2 cellular contexts compared by ENCODE assay signal in the genomic region with DNA sequence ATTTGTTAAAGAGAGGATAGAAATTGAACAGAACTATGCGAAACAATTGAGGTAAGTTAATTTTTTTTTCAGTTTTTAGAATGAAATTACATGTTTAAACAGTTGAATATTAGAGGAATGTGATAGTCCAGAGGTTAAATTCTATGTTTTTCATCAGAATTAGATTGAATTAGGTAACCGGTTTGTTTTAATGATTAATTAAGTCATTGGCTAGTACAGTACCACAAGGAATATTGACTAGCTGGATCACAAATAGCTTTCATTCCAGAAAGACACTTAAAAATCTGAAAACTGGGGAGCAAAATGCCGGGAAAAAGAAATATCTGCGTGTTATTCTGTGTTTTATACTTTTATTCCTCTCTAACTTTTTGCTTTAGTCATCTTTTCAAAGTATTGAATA.
TF ChIP-seq lines count a peak whose summit lies in the region.

No MANE protein-coding gene starts in this region.

TF ChIP-seq in GM23338, 12 proteins besides CTCF, POLR2A, EP300 and RAD21:
- TF ChIP-seq ZNF114 (CRISPR knock-in tag; IDR thresholded peaks at IDR 0.05): no peak
- no peak for TF ChIP-seq STAT1 (IDR thresholded peaks at IDR 0.05; ENCODE audit: unreplicated experiment)
- TF ChIP-seq EZH2phosphoT487 (IDR thresholded peaks at IDR 0.05; ENCODE audit: unreplicated experiment): no peak
- no peak for TF ChIP-seq JUNB (IDR thresholded peaks at IDR 0.05; ENCODE audit: unreplicated experiment)

TF ChIP-seq in K562, 482 proteins besides CTCF, POLR2A, EP300 and RAD21:
- TF ChIP-seq EP400 (IDR thresholded peaks at IDR 0.05): 0 out of 2 replicates have a peak, but pooled peaks have one; percentile 20
- TF ChIP-seq, protein P1, sequence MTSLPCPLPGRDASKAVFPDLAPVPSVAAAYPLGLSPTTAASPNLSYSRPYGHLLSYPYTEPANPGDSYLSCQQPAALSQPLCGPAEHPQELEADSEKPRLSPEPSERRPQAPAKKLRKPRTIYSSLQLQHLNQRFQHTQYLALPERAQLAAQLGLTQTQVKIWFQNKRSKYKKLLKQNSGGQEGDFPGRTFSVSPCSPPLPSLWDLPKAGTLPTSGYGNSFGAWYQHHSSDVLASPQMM (CRISPR knock-in tag; IDR thresholded peaks at IDR 0.05): no peak
